15 cellular contexts compared by ENCODE assay signal in genomic region chr7:98321301-98321700, GRCh38. TPM values are rescaled to one million over a fixed set of nuclear protein-coding genes. Genes with fewer than 3 reads are reported as not detected.
DNase-seq lines count a peak whose midpoint lies in the region; ATAC-seq and TF ChIP-seq lines count a peak whose summit lies in the region.
"Had no signal": no experiment of that assay in that cellular context is flagged by ENCODE, and none has a peak within 500 bp of the region (broad histone marks: within the 10 kb centered on the region; RNA-seq: fewer than 3 reads in every experiment).

No MANE protein-coding gene starts in this region.

- TF ChIP-seq EP300 in stomach (IDR thresholded peaks at IDR 0.05) = no peak

- ATAC-seq in HG02885 (IDR thresholded peaks at IDR 0.05; ENCODE audit: poor library complexity, unreplicated experiment) = no peak
- ATAC-seq: K562 had no signal

- peak; percentile 10 for DNase-seq in NCI-H510A treated with DMSO at 0.1 percent for 48 hours (lab: John Stamatoyannopoulos, UW)
- DNase-seq in NCI-H510A (lab: John Stamatoyannopoulos, UW) = no peak
- DNase-seq in NCI-H2029 treated with DMSO at 0.1 percent for 48 hours (lab: John Stamatoyannopoulos, UW) = peak; percentile 49
- DNase-seq in dermis microvascular lymphatic vessel endothelial cell (ENCODE audit: low read depth in 2 of 2) = peak; percentile 6 to 31
- peak; percentile 60 for DNase-seq in stomach
- no peak for DNase-seq in SHP77 (lab: John Stamatoyannopoulos, UW)
- DNase-seq: C1 segment of cervical spinal cord; CD8-positive, alpha-beta memory T cell; GOT3; NCI-H1092 treated with DMSO at 0.1 percent for 48 hours; NCI-H526; Peyer's patch had no signal

- intact Hi-C loops in stomach (cut with DNase I; ENCODE audit: low total_unique reads) = no loop called here

- H3K36me3 ChIP-seq in stomach = peaks cover 0 to 25% (median 10%) of the 10 kb centered on the region in 4 donors

- TF ChIP-seq CTCF in stomach (IDR thresholded peaks at IDR 0.05) = no peak

- no peaks in the 10 kb centered on the region for H3K9me3 ChIP-seq in stomach
- H3K9me3 ChIP-seq: A549, Peyer's patch had no signal

- no peak for TF ChIP-seq POLR2A in stomach (IDR thresholded peaks at IDR 0.05)

- no peak overlapping the region for H3K4me3 ChIP-seq in stomach
- H3K4me3 ChIP-seq: A549, K562, Peyer's patch had no signal

- no peak overlapping the region for H3K27ac ChIP-seq in stomach
- H3K27ac ChIP-seq: A549, Peyer's patch had no signal

- H3K27me3 ChIP-seq in stomach = peaks cover 0 to 14% (median 0%) of the 10 kb centered on the region in 3 donors
- H3K27me3 ChIP-seq: Peyer's patch had no signal

- peaks cover 0 to 29% (median 28%) of the 10 kb centered on the region in 4 donors for H3K4me1 ChIP-seq in stomach
- H3K4me1 ChIP-seq: A549, Peyer's patch had no signal

- WGBS in stomach, 5 donors = 28 to 51% (median 38%) methylated on average over 9 to 10 of the region's 10 CpGs

RNA-seq across cellular contexts. Expression of gene BRI3, which starts 39.8 kb away (rescaled TPM):
- total RNA-seq in dermis microvascular lymphatic vessel endothelial cell (42.0 and 55.1 TPM in 2 replicates), stomach (10 to 100 TPM in 4 of 5 donors, not detected in 1; 25.9 to 92.8 (median 50.7) TPM)
- 100 to 1,000 TPM; 241 to 411 (median 328) TPM for polyA plus RNA-seq in stomach

Comparison
In these comparisons a context has a peak if more than half of its experiments do, and no peak if none do; other contexts are left out.
1. DNase-seq: peak in NCI-H510A treated with DMSO at 0.1 percent for 48 hours (single experiment), NCI-H2029 treated with DMSO at 0.1 percent for 48 hours (single experiment), dermis microvascular lymphatic vessel endothelial cell (2 of 2) and stomach (single experiment); none in NCI-H510A (single experiment) and SHP77 (0 of 2).